ENCODE assay signal across 25 cellular contexts in genomic region chr15:75154461-75155062, GRCh38.
"Had no signal": no experiment of that assay in that cellular context is flagged by ENCODE, and none has a peak within 500 bp of the region (broad histone marks: within the 10 kb centered on the region; RNA-seq: fewer than 3 reads in every experiment).

No MANE protein-coding gene starts in this region.

- H3K4me3 Mint-ChIP-seq: activated CD4-positive, alpha-beta memory T cell treated with anti-CD3 and anti-CD28 coated beads, Interleukin-2, amount 10 ng/mL, durations not matched to agents 7 days and 5 days; activated CD4-positive, alpha-beta T cell treated with anti-CD3 and anti-CD28 coated beads, Interleukin-2, amount 10 ng/mL, durations not matched to agents 7 days and 5 days; activated naive CD4-positive, alpha-beta T cell treated with anti-CD3 and anti-CD28 coated beads, Interleukin-2, amount 50 U/mL, for 24 hours; T-cell had no signal

- H3K27ac Mint-ChIP-seq: activated CD4-positive, alpha-beta memory T cell treated with anti-CD3 and anti-CD28 coated beads, Interleukin-2, amount 10 ng/mL, durations not matched to agents 7 days and 5 days; activated CD4-positive, alpha-beta T cell treated with anti-CD3 and anti-CD28 coated beads, Interleukin-2, amount 10 ng/mL, durations not matched to agents 7 days and 5 days; activated naive CD4-positive, alpha-beta T cell treated with anti-CD3 and anti-CD28 coated beads, Interleukin-2, amount 50 U/mL, for 24 hours; activated T-helper 2 cell treated with anti-CD3 and anti-CD28 coated beads, Interferon-gamma antibody, Interleukin-2, Interleukin-4, amounts not matched to agents 10 μg/mL and 5 μg/mL and 100 μg/mL, durations not matched to agents 14 hours and 24 hours and 36 hours; T-cell had no signal

- H3K9me3 Mint-ChIP-seq: activated naive CD4-positive, alpha-beta T cell treated with anti-CD3 and anti-CD28 coated beads, Interleukin-2, amount 50 U/mL, for 24 hours; T-cell had no signal

- ATAC-seq: T-cell had no signal

- H3K4me3 ChIP-seq: breast epithelium, MG63, SK-N-MC had no signal

- DNase-seq: activated CD4-positive, alpha-beta memory T cell treated with anti-CD3 and anti-CD28 coated beads, Interleukin-2, amount 10 ng/mL, durations not matched to agents 7 days and 5 days; activated CD4-positive, alpha-beta T cell treated with anti-CD3 and anti-CD28 coated beads, Interleukin-2, amount 10 ng/mL, durations not matched to agents 7 days and 5 days; activated CD4-positive, CD25-positive, alpha-beta regulatory T cell; activated naive CD4-positive, alpha-beta T cell; activated T-cell treated with anti-CD3 and anti-CD28 coated beads for 4 hours; activated T-cell treated with anti-CD3 and anti-CD28 coated beads, Interleukin-2, amount 50 U/mL, for 48 hours; aorta; caudate nucleus; KG1; MG63; NCI-H1048; NCI-H146; NCI-H1930; NCI-H2171; NCI-H2227 treated with DMSO at 0.1 percent for 48 hours; NCI-H446 treated with DMSO at 0.1 percent for 48 hours; NCI-H524 treated with DMSO at 0.1 percent for 48 hours; NCI-H774; SIG-M5; T-cell; T-helper 9 cell had no signal

- H3K27me3 Mint-ChIP-seq: activated naive CD4-positive, alpha-beta T cell treated with anti-CD3 and anti-CD28 coated beads, Interleukin-2, amount 50 U/mL, for 24 hours; T-cell had no signal

- H3K4me1 ChIP-seq: breast epithelium had no signal

- H3K27me3 ChIP-seq: breast epithelium, MG63 had no signal

- H3K36me3 Mint-ChIP-seq: activated naive CD4-positive, alpha-beta T cell treated with anti-CD3 and anti-CD28 coated beads, Interleukin-2, amount 50 U/mL, for 24 hours; T-cell had no signal

- H3K9me3 ChIP-seq: breast epithelium had no signal

- H3K27ac ChIP-seq: breast epithelium, SK-N-MC had no signal

- H3K36me3 ChIP-seq: breast epithelium, MG63 had no signal
